Comparison of ENCODE assay signal across 22 cellular contexts in genomic region chr17:33893192-33893591, GRCh38.
"Had no signal": no experiment of that assay in that cellular context is flagged by ENCODE, and none has a peak within 500 bp of the region (broad histone marks: within the 10 kb centered on the region; RNA-seq: fewer than 3 reads in every experiment).

No MANE protein-coding gene starts in this region.

- H3K27ac Mint-ChIP-seq: immature natural killer cell, mesothelial cell of epicardium had no signal

- H3K4me2 ChIP-seq: hepatocyte had no signal

- H3K27me3 ChIP-seq: foreskin keratinocyte had no signal

- DNase-seq: dermis blood vessel endothelial cell; effector CD4-positive, alpha-beta T cell; effector memory CD4-positive, alpha-beta T cell; foreskin keratinocyte; heart left ventricle; hypothalamus; immature natural killer cell; islet precursor cell; kidney; kidney glomerular epithelial cell; left colon; left lung; left ventricle myocardium superior; lower lobe of right lung; mesenchymal stem cell; mucosa of descending colon had no signal

- H3K27ac ChIP-seq: coronary artery, dorsolateral prefrontal cortex, esophagus muscularis mucosa, foreskin keratinocyte, gastroesophageal sphincter, heart left ventricle, hepatocyte, left lung, lower lobe of right lung had no signal

- H3K4me1 ChIP-seq: esophagus muscularis mucosa, foreskin keratinocyte, gastroesophageal sphincter, heart left ventricle, left lung, lower lobe of right lung had no signal

- ATAC-seq: foreskin keratinocyte, gastroesophageal sphincter, heart left ventricle, left colon, left lung, left ventricle myocardium superior, lower lobe of right lung, mucosa of descending colon had no signal

- H3K36me3 Mint-ChIP-seq: immature natural killer cell, mesothelial cell of epicardium had no signal

- H3K4me3 Mint-ChIP-seq: immature natural killer cell, mesothelial cell of epicardium had no signal

- H3K4me3 ChIP-seq: coronary artery, dorsolateral prefrontal cortex, esophagus muscularis mucosa, gastroesophageal sphincter, heart left ventricle, hepatocyte, left lung, lower lobe of right lung, mucosa of descending colon had no signal

- H3K9me3 ChIP-seq: esophagus muscularis mucosa, gastroesophageal sphincter, heart left ventricle, left lung, lower lobe of right lung, mucosa of descending colon had no signal

- H3K9me3 Mint-ChIP-seq: immature natural killer cell, mesothelial cell of epicardium had no signal

- H3K36me3 ChIP-seq: esophagus muscularis mucosa, gastroesophageal sphincter, heart left ventricle, left lung, lower lobe of right lung had no signal

- H2AFZ ChIP-seq: hepatocyte had no signal

- H3K4me1 Mint-ChIP-seq: immature natural killer cell, mesothelial cell of epicardium had no signal

- H3K79me2 ChIP-seq: hepatocyte had no signal
